Comparison of ENCODE assay signal across 13 cellular contexts in genomic region chr1:54927475-54928240, GRCh38. TPM values are rescaled to one million over a fixed set of nuclear protein-coding genes. Genes with fewer than 3 reads are reported as not detected.
A peak's percentile ranks its signal among the peaks of the same experiment; 100 is the strongest.
DNase-seq lines count a peak whose midpoint lies in the region; ATAC-seq, FAIRE-seq and TF ChIP-seq lines count a peak whose summit lies in the region.
"Had no signal": no experiment of that assay in that cellular context is flagged by ENCODE, and none has a peak within 500 bp of the region (broad histone marks: within the 10 kb centered on the region; RNA-seq: fewer than 3 reads in every experiment).

No MANE protein-coding gene starts in this region.

- H3K36me3 ChIP-seq in ACC112 (ENCODE audit: insufficient read depth, low read length) (no peaks in the 10 kb centered on the region), endothelial cell of umbilical vein (ENCODE audit: control insufficient read depth in 2 of 2, extremely low read depth in 1 of 2, insufficient read depth in 2 of 2, low read length in 2 of 2) (no peaks in the 10 kb centered on the region)

- H3K9ac ChIP-seq in endothelial cell of umbilical vein (replicated peaks; ENCODE audit: extremely low read depth, insufficient read depth, low read length) = no peak overlapping the region

- POLR2A ChIA-PET in endothelial cell of umbilical vein (lab: Charles Lee) = interaction anchor here (0.7 kb wide), 1 partner anchor 25 kb away, joined by 3 read pairs; no protein-coding TSS in a partner anchor

- CTCF ChIA-PET in endothelial cell of umbilical vein (lab: Charles Lee) = interaction anchor here (1.0 to 3.1 kb wide), 5 partner anchors 13 to 69 kb away, joined by 3 to 14 read pairs (median 4); no protein-coding TSS in a partner anchor

- peak overlapping the region; percentile 31 for H2AFZ ChIP-seq in ACC112 (ENCODE audit: low read length, unreplicated experiment)
- no peak overlapping the region for H2AFZ ChIP-seq in endothelial cell of umbilical vein (ENCODE audit: low read depth, low read length)

- no peaks in the 10 kb centered on the region for H4K20me1 ChIP-seq in endothelial cell of umbilical vein (replicated peaks; ENCODE audit: control insufficient read depth, extremely low read depth, insufficient read depth, low read length)

- ATAC-seq in GM19351 (IDR thresholded peaks at IDR 0.05; ENCODE audit: unreplicated experiment) = no peak
- ATAC-seq: effector memory CD8-positive, alpha-beta T cell had no signal

- no TSS peak for BruUV-seq in endothelial cell of umbilical vein (replicated peaks; lab: Mats Ljungman, UMichigan)

- no peak overlapping the region for H3K4me2 ChIP-seq in endothelial cell of umbilical vein (ENCODE audit: insufficient read depth, low read length)

- H3K9me3 ChIP-seq in endothelial cell of umbilical vein (replicated peaks; ENCODE audit: control insufficient read depth, insufficient read depth, low read length) = no peaks in the 10 kb centered on the region

- DNase-seq in NCI-H524 treated with DMSO at 0.1 percent for 48 hours (lab: John Stamatoyannopoulos, UW) (peak; percentile 41), endothelial cell of umbilical vein (ENCODE audit: low read depth, low spot score) (peak; percentile 33), iris pigment epithelial cell (ENCODE audit: low read depth) (peak; percentile 88), NCI-H226 (no peak), GF-D8 (lab: John Stamatoyannopoulos, UW) (no peak)
- DNase-seq in activated T-cell treated with anti-CD3 and anti-CD28 coated beads, Interleukin-2, amount 50 U/mL, for 1 hour = no peak
- DNase-seq: activated CD4-positive, alpha-beta T cell treated with anti-CD3 and anti-CD28 coated beads, Interleukin-2, amount 50 U/mL, for 1 hour; activated naive CD4-positive, alpha-beta T cell treated with anti-CD3 and anti-CD28 coated beads, Interleukin-2, amount 10 ng/mL, durations not matched to agents 7 days and 5 days; effector memory CD8-positive, alpha-beta T cell; stimulated activated CD4-positive, alpha-beta T cell treated with anti-CD3 and anti-CD28 coated beads, Interleukin-2, amount 100 ng/mL, for 48 hours had no signal

- TF ChIP-seq POLR2A in endothelial cell of umbilical vein (IDR thresholded peaks at IDR 0.05; ENCODE audit: low read depth, low read length) = no peak

- H3K79me2 ChIP-seq in ACC112 (ENCODE audit: control insufficient read depth, insufficient read depth, low read length, unreplicated experiment) (no peaks in the 10 kb centered on the region), endothelial cell of umbilical vein (ENCODE audit: control insufficient read depth, insufficient read depth, low read length) (no peaks in the 10 kb centered on the region)

- H3K4me1 ChIP-seq in ACC112 (ENCODE audit: control insufficient read depth, insufficient read depth, low read length, unreplicated experiment) (peaks cover 12% of the 10 kb centered on the region), endothelial cell of umbilical vein (ENCODE audit: control insufficient read depth, extremely low read depth, insufficient read depth, low read length) (no peaks in the 10 kb centered on the region)

- no peak for TF ChIP-seq CTCF in endothelial cell of umbilical vein (IDR thresholded peaks at IDR 0.05; ENCODE audit: extremely low read depth in 1 of 2, insufficient read depth in 1 of 2, low read depth in 1 of 2, low read length in 2 of 2)

- H3K27me3 ChIP-seq in ACC112 (ENCODE audit: insufficient read depth, low read length) (no peaks in the 10 kb centered on the region), endothelial cell of umbilical vein (ENCODE audit: control insufficient read depth in 2 of 2, insufficient read depth in 2 of 2, low read length in 2 of 2) (peaks cover 4 to 13% of the 10 kb centered on the region in 2 experiments)

- H3K4me3 ChIP-seq in ACC112 (ENCODE audit: low read depth, low read length) (no peak overlapping the region), endothelial cell of umbilical vein (replicated peaks in 1 of 3; ENCODE audit: insufficient read depth in 1 of 3, low read depth in 1 of 3, low read length in 3 of 3) (no peak overlapping the region)

- H3K9me1 ChIP-seq in endothelial cell of umbilical vein (replicated peaks; ENCODE audit: control insufficient read depth, extremely low read depth, insufficient read depth, low read length) = no peaks in the 10 kb centered on the region

- no peak for FAIRE-seq in endothelial cell of umbilical vein (lab: Jason Lieb, UNC)
- FAIRE-seq: H1 had no signal

- no peak overlapping the region for H3K27ac ChIP-seq in ACC112 (ENCODE audit: low read depth, low read length)
- no peak overlapping the region for H3K27ac ChIP-seq in endothelial cell of umbilical vein (ENCODE audit: insufficient read depth, low read depth, low read length)

- dilution Hi-C loops in endothelial cell of umbilical vein (cut with MboI; ENCODE audit: extremely low pct_ligation_motif_present, low sequenced_read_pairs) = no loop called here

- intact Hi-C loops in endothelial cell of umbilical vein (cut with micrococcal nuclease) = no loop called here

TF ChIP-seq in endothelial cell of umbilical vein, 7 proteins besides CTCF, POLR2A, EP300 and RAD21:
- TF ChIP-seq EZH2 (IDR thresholded peaks at IDR 0.05; ENCODE audit: borderline replicate concordance, low read depth, low read length, severe bottlenecking) = no peak
- no peak for TF ChIP-seq GATA2 (IDR thresholded peaks at IDR 0.05; ENCODE audit: insufficient read depth, insufficient read length, low read depth, low read length)
- TF ChIP-seq POLR2AphosphoS5 (IDR thresholded peaks at IDR 0.05; ENCODE audit: insufficient read depth, low read depth, low read length) = no peak
- TF ChIP-seq FOS (IDR thresholded peaks at IDR 0.05; ENCODE audit: borderline replicate concordance, insufficient read depth, low read length) = no peak
- TF ChIP-seq JUN (IDR thresholded peaks at IDR 0.05; ENCODE audit: borderline replicate concordance, insufficient read depth, insufficient read length, low read depth) = no peak
- no peak for TF ChIP-seq MYC (IDR thresholded peaks at IDR 0.05; ENCODE audit: low read depth, low read length)
- TF ChIP-seq, protein P1, sequence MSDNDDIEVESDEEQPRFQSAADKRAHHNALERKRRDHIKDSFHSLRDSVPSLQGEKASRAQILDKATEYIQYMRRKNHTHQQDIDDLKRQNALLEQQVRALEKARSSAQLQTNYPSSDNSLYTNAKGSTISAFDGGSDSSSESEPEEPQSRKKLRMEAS (IDR thresholded peaks at IDR 0.05; ENCODE audit: insufficient read depth, insufficient read length) = no peak
TF ChIP-seq in endothelial cell of umbilical vein: peak in this region for 0.

RNA-seq across cellular contexts. Expression of gene DHCR24, which starts 40.7 kb away (rescaled TPM):
- total RNA-seq in endothelial cell of umbilical vein = 223 and 229 TPM in 2 replicates
- 214 and 239 TPM in 2 replicates for polyA plus RNA-seq in endothelial cell of umbilical vein
- polyA plus RNA-seq in endothelial cell of umbilical vein (2011; cell fraction: cytosol; rRNA removed) = 134 and 175 TPM in 2 replicates
- polyA plus RNA-seq in endothelial cell of umbilical vein (2011; cell fraction: nucleus; rRNA removed) = 67.9 and 94.8 TPM in 2 replicates
- 58.7 and 150 TPM in 2 replicates for polyA plus RNA-seq in endothelial cell of umbilical vein (2012)
- 603 and 660 TPM in 2 replicates for polyA minus RNA-seq in endothelial cell of umbilical vein
- polyA minus RNA-seq in endothelial cell of umbilical vein (2011; cell fraction: cytosol; rRNA and poly(A)+ RNA removed) = 115 TPM
- polyA minus RNA-seq in endothelial cell of umbilical vein (2011; cell fraction: nucleus; rRNA and poly(A)+ RNA removed) = 69.1 and 71.3 TPM in 2 replicates

RNA-seq across cellular contexts. Expression of gene TMEM61, which starts 52.8 kb away (rescaled TPM):
- total RNA-seq in endothelial cell of umbilical vein = not detected in 2 replicates
- not detected in 2 replicates for polyA plus RNA-seq in endothelial cell of umbilical vein
- not detected in 2 replicates for polyA plus RNA-seq in endothelial cell of umbilical vein (2011; cell fraction: cytosol; rRNA removed)
- polyA plus RNA-seq in endothelial cell of umbilical vein (2011; cell fraction: nucleus; rRNA removed) = not detected in 2 replicates
- not detected in 2 replicates for polyA plus RNA-seq in endothelial cell of umbilical vein (2012)
- polyA minus RNA-seq in endothelial cell of umbilical vein = not detected in 2 replicates
- not detected for polyA minus RNA-seq in endothelial cell of umbilical vein (2011; cell fraction: cytosol; rRNA and poly(A)+ RNA removed)
- not detected in 2 replicates for polyA minus RNA-seq in endothelial cell of umbilical vein (2011; cell fraction: nucleus; rRNA and poly(A)+ RNA removed)

Comparison
In these comparisons a context has a peak if more than half of its experiments do, and no peak if none do; other contexts are left out.
1. DNase-seq: peak in NCI-H524 treated with DMSO at 0.1 percent for 48 hours (single experiment), endothelial cell of umbilical vein (single experiment) and iris pigment epithelial cell (single experiment); none in NCI-H226 (single experiment), activated T-cell treated with anti-CD3 and anti-CD28 coated beads, Interleukin-2, amount 50 U/mL, for 1 hour (single experiment) and GF-D8 (single experiment).